Comparison of ENCODE assay signal across 21 cellular contexts in the genomic region with DNA sequence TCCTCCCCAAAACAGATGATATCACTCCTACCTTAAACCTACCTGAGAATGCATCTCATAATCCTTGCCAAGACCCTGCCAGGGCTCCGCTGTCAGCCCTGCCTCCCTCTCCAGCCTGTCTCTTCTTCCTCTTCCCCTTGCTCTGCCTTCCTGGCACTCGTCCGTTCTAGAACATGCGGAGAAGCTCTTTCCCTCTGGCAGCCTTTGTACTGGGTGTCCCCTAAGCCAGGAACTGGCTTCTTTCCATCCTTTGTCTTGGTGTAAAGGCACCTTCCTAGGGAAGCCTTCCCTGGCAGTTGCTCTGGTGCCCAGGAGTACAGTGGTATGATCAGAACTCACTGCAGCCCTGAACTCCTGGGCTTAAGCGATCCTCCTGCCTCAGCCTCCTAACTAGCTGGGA. TPM values are rescaled to one million over a fixed set of nuclear protein-coding genes. Genes with fewer than 3 reads are reported as not detected.
DNase-seq lines count a peak whose midpoint lies in the region; ATAC-seq, FAIRE-seq and TF ChIP-seq lines count a peak whose summit lies in the region.
"Had no signal": no experiment of that assay in that cellular context is flagged by ENCODE, and none has a peak within 500 bp of the region (broad histone marks: within the 10 kb centered on the region; RNA-seq: fewer than 3 reads in every experiment).

No MANE protein-coding gene starts in this region.

- no peak overlapping the region for H3K4me2 ChIP-seq in K562 (ENCODE audit: insufficient read depth, low read length)

- H3K9ac ChIP-seq in K562 (ENCODE audit: insufficient read depth in 1 of 2, low read depth in 2 of 2, low read length in 2 of 2) = no peak overlapping the region

- H3K36me3 ChIP-seq in K562 (ENCODE audit: control insufficient read depth, insufficient read depth, low read length) (no peaks in the 10 kb centered on the region), muscle layer of duodenum (ENCODE audit: control insufficient read depth in 1 of 2, insufficient read depth in 2 of 2, low read length in 2 of 2) (peaks cover 0 to 23% of the 10 kb centered on the region in 2 donors), suprapubic skin (peaks cover 30% of the 10 kb centered on the region)

- 0 out of 2 replicates have a peak, but pooled peaks cover 5% of the 10 kb centered on the region for H4K20me1 ChIP-seq in K562 (replicated peaks; ENCODE audit: control insufficient read depth, insufficient read depth, low read length)

- ATAC-seq in Right ventricle myocardium inferior (peak; percentile 16), right cardiac atrium (no peak), K562 (no peak)
- ATAC-seq: HepG2, Panc1 had no signal

- TF ChIP-seq POLR2A in K562 (conservative IDR thresholded peaks at IDR 0.05) (no peak), suprapubic skin (IDR thresholded peaks at IDR 0.05) (no peak)

- intact Hi-C loops in Right ventricle myocardium inferior (cut with DNase I) (loop anchor here (2.0 to 10.0 kb wide), 2 partner anchors 69 to 461 kb away; a partner anchor contains a TSS), right cardiac atrium (cut with DNase I) (loop anchor here in 3 of 4 donors (2.0 to 10.0 kb wide), 3 partner anchors 41 to 71 kb away; a partner anchor contains a TSS), K562 (cut with micrococcal nuclease) (loop anchor here (1.0 to 2.0 kb wide), 3 partner anchors 37 to 555 kb away; a partner anchor contains a TSS)

- CTCF ChIA-PET in K562 (lab: Yijun Ruan, JAX; ENCODE audit: low intra/inter-chr PET ratio) = interaction anchor here (0.6 to 3.2 kb wide), 7 partner anchors 41 to 1900 kb away, joined by 3 to 31 read pairs (median 5); a partner anchor contains a TSS

- H3K27me3 ChIP-seq in right cardiac atrium (ENCODE audit: control insufficient read depth, insufficient read depth) = no peaks in the 10 kb centered on the region
- H3K27me3 ChIP-seq in K562 (ENCODE audit: control insufficient read depth in 2 of 2, insufficient read depth in 2 of 2, low read length in 2 of 2) = no peaks in the 10 kb centered on the region
- no peaks in the 10 kb centered on the region for H3K27me3 ChIP-seq in muscle layer of duodenum (ENCODE audit: low read depth, low read length)
- no peaks in the 10 kb centered on the region for H3K27me3 ChIP-seq in suprapubic skin

- BruUV-seq in K562 (replicated peaks; lab: Mats Ljungman, UMichigan) = TSS peak; percentile 29

- no peak for DNase-seq in Right ventricle myocardium inferior (ENCODE audit: missing footprints)
- DNase-seq in right cardiac atrium = no peak
- no peak for DNase-seq in K562 (ENCODE audit: extremely low read depth in 1 of 4, low spot score in 3 of 4)
- no peak for DNase-seq in suprapubic skin (ENCODE audit: low spot score in 2 of 2)
- DNase-seq in T1000 (lab: John Stamatoyannopoulos, UW) = no peak
- DNase-seq in glomerular visceral epithelial cell (ENCODE audit: extremely low spot score) = no peak
- DNase-seq: GDM1, GOT3, HCEC 1CT, KBM-7, MM.1S, NCI-H1092, NCI-H1436 treated with DMSO at 0.1 percent for 48 hours, NCI-H2029, NCI-H2171, NCI-H524 treated with DMSO at 0.1 percent for 48 hours, NCI-H82 had no signal

- WGBS in right cardiac atrium = 81% methylated on average over 5 of the region's 5 CpGs
- 23% methylated on average over 5 of the region's 5 CpGs for WGBS in K562 (ENCODE audit: insufficient coverage, low coverage, missing lambda C conversion rate)
- WGBS in suprapubic skin = 80% methylated on average over 5 of the region's 5 CpGs

- FAIRE-seq in K562 (lab: Jason Lieb, UNC) = no peak

- H3K9me3 ChIP-seq in right cardiac atrium (ENCODE audit: control insufficient read depth, low read length) = no peaks in the 10 kb centered on the region
- no peaks in the 10 kb centered on the region for H3K9me3 ChIP-seq in K562 (replicated peaks; ENCODE audit: control insufficient read depth, insufficient read depth, low read depth, low read length)
- no peaks in the 10 kb centered on the region for H3K9me3 ChIP-seq in muscle layer of duodenum (ENCODE audit: control insufficient read depth in 1 of 2, low read length in 2 of 2)
- H3K9me3 ChIP-seq in suprapubic skin = no peaks in the 10 kb centered on the region

- in situ Hi-C loops in K562 (cut with MboI) = loop anchor here (5.0 to 10.0 kb wide), 2 partner anchors 71 to 553 kb away; a partner anchor contains a TSS

- no peak overlapping the region for H3K4me3 ChIP-seq in right cardiac atrium (ENCODE audit: low read length)
- H3K4me3 ChIP-seq in K562 = no peak overlapping the region
- H3K4me3 ChIP-seq in muscle layer of duodenum (ENCODE audit: low read depth in 1 of 2, low read length in 2 of 2) = no peak overlapping the region
- no peak overlapping the region for H3K4me3 ChIP-seq in suprapubic skin

- H3K9me1 ChIP-seq in K562 (ENCODE audit: control insufficient read depth, insufficient read depth, low read length) = no peaks in the 10 kb centered on the region

- TF ChIP-seq EP300 in K562 (IDR thresholded peaks at IDR 0.05; ENCODE audit: low read length) = no peak
- no peak for TF ChIP-seq EP300 in suprapubic skin (IDR thresholded peaks at IDR 0.05)

- peaks cover 11% of the 10 kb centered on the region for H3K4me1 ChIP-seq in right cardiac atrium (ENCODE audit: control insufficient read depth, insufficient read depth, low read length)
- peaks cover 5 to 25% of the 10 kb centered on the region in 2 experiments; a peak in 4 of 5 replicates for H3K4me1 ChIP-seq in K562 (replicated peaks in 1 of 2; ENCODE audit: control insufficient read depth in 2 of 2, insufficient read depth in 2 of 2, low read length in 2 of 2)
- peaks cover 0 to 16% of the 10 kb centered on the region in 2 donors for H3K4me1 ChIP-seq in muscle layer of duodenum (ENCODE audit: control insufficient read depth in 1 of 2, insufficient read depth in 2 of 2, low read length in 2 of 2)
- H3K4me1 ChIP-seq in suprapubic skin = peaks cover 82% of the 10 kb centered on the region

- no peaks in the 10 kb centered on the region for H3K79me2 ChIP-seq in K562 (ENCODE audit: control insufficient read depth, insufficient read depth, low read length)

- POLR2A ChIA-PET in K562 (lab: Yijun Ruan, JAX) = no interaction called here

- H3K27ac ChIP-seq in right cardiac atrium (ENCODE audit: low read length) (no peak overlapping the region), K562 (ENCODE audit: extremely low read depth, low read depth, low read length) (no peak overlapping the region), muscle layer of duodenum (ENCODE audit: low read length) (peak overlapping the region; percentile 72), suprapubic skin (peak overlapping the region; percentile 71)
- H3K27ac ChIP-seq: HL-60 had no signal

- no peak for TF ChIP-seq CTCF in K562 (IDR thresholded peaks at IDR 0.05 in 2 of 3, conservative IDR thresholded peaks at IDR 0.05 in 1 of 3; ENCODE audit: insufficient read depth in 2 of 3, low read depth in 1 of 3, low read length in 3 of 3)
- no peak for TF ChIP-seq CTCF in suprapubic skin (IDR thresholded peaks at IDR 0.05)

- H2AFZ ChIP-seq in K562 (ENCODE audit: low read depth, low read length) = no peak overlapping the region

- TF ChIP-seq RAD21 in K562 (CRISPR knock-in tag; conservative IDR thresholded peaks at IDR 0.05 in 1 of 2, IDR thresholded peaks at IDR 0.05 in 1 of 2) = no peak

RNA-seq across cellular contexts. Expression of a gene that starts 36.1 kb away (rescaled TPM):
- total RNA-seq in Right ventricle myocardium inferior = 50.6 TPM
- total RNA-seq in right cardiac atrium = 10 to 100 TPM; 39.0 to 71.8 (median 53.2) TPM
- 31.9 TPM for polyA plus RNA-seq in right cardiac atrium
- 6.8 and 10.7 TPM in 2 replicates for total RNA-seq in K562 (2011; cell fraction: chromatin; rRNA removed; ENCODE audit: low replicate concordance)
- total RNA-seq in K562 (2011; cell fraction: nucleolus; rRNA removed) = 8.0 and 8.3 TPM in 2 replicates
- 7.6 and 7.8 TPM in 2 replicates for total RNA-seq in K562 (2011; cell fraction: nucleoplasm; rRNA removed)
- 27.6 and 30.0 TPM in 2 replicates for total RNA-seq in K562 (2014; rRNA removed)
- total RNA-seq in K562 (2014; rRNA removed; fragmentation: Illumina TruSeq; extraction: Trizol) = 6.9 and 11.5 TPM in 2 replicates
- total RNA-seq in K562 (2015; rRNA removed; fragmentation: Illumina TruSeq; extraction: Trizol) = 12.3 and 14.7 TPM in 2 replicates
- 26.3 and 27.1 TPM in 2 replicates for total RNA-seq in K562 (2021)
- polyA plus RNA-seq in K562 (2011; rRNA removed) = 29.2 and 37.0 TPM in 2 replicates
- 30.0 and 36.2 TPM in 2 replicates for polyA plus RNA-seq in K562 (2011; cell fraction: cytosol; rRNA removed)
- polyA plus RNA-seq in K562 (2011; cell fraction: nucleus; rRNA removed) = 12.6 and 16.6 TPM in 2 replicates
- 24.1 and 49.0 TPM in 2 replicates for polyA plus RNA-seq in K562 (2012)
- polyA plus RNA-seq in K562 (2014; fragmentation: Illumina TruSeq; extraction: Trizol) = 10.1 and 10.2 TPM in 2 replicates
- polyA plus RNA-seq in K562 (2014; fragmentation: Nextera tagmentation; extraction: Ambion mirVana) = under 1 TPM; 0.65 to 0.78 TPM
- 17.5 and 28.5 TPM in 2 replicates for polyA plus RNA-seq in K562 (2014; rRNA removed)
- polyA minus RNA-seq in K562 (2011; rRNA and poly(A)+ RNA removed) = 13.0 and 17.0 TPM in 2 replicates
- 20.5 and 28.2 TPM in 2 replicates for polyA minus RNA-seq in K562 (2011; cell fraction: cytosol; rRNA and poly(A)+ RNA removed)
- polyA minus RNA-seq in K562 (2011; cell fraction: nucleus; rRNA and poly(A)+ RNA removed) = 2.0 and 3.0 TPM in 2 replicates
- total RNA-seq in suprapubic skin = 100 to 1,000 TPM; 197 to 538 (median 406) TPM

RNA-seq across cellular contexts. Expression of a gene that starts 50.2 kb away (rescaled TPM):
- total RNA-seq in Right ventricle myocardium inferior = 52.3 TPM
- total RNA-seq in right cardiac atrium = 10 to 100 TPM; 67.1 to 72.1 (median 70.0) TPM
- 51.4 TPM for polyA plus RNA-seq in right cardiac atrium
- 28.6 and 38.8 TPM in 2 replicates for total RNA-seq in K562 (2011; cell fraction: chromatin; rRNA removed; ENCODE audit: low replicate concordance)
- total RNA-seq in K562 (2011; cell fraction: nucleolus; rRNA removed) = 33.0 and 36.4 TPM in 2 replicates
- 31.8 and 34.3 TPM in 2 replicates for total RNA-seq in K562 (2011; cell fraction: nucleoplasm; rRNA removed)
- 13.9 and 19.7 TPM in 2 replicates for total RNA-seq in K562 (2014; rRNA removed)
- 8.6 and 10.0 TPM in 2 replicates for total RNA-seq in K562 (2014; rRNA removed; fragmentation: Illumina TruSeq; extraction: Trizol)
- total RNA-seq in K562 (2015; rRNA removed; fragmentation: Illumina TruSeq; extraction: Trizol) = 13.3 and 13.5 TPM in 2 replicates
- 32.5 TPM in 2 replicates for total RNA-seq in K562 (2021)
- 3.7 and 6.1 TPM in 2 replicates for polyA plus RNA-seq in K562 (2011; rRNA removed)
- 4.9 and 6.7 TPM in 2 replicates for polyA plus RNA-seq in K562 (2011; cell fraction: cytosol; rRNA removed)
- 8.9 and 10.5 TPM in 2 replicates for polyA plus RNA-seq in K562 (2011; cell fraction: nucleus; rRNA removed)
- 28.2 and 42.9 TPM in 2 replicates for polyA plus RNA-seq in K562 (2012)
- polyA plus RNA-seq in K562 (2014; fragmentation: Illumina TruSeq; extraction: Trizol) = 23.9 and 26.8 TPM in 2 replicates
- 1 to 10 TPM; 1.1 to 1.6 TPM for polyA plus RNA-seq in K562 (2014; fragmentation: Nextera tagmentation; extraction: Ambion mirVana)
- polyA plus RNA-seq in K562 (2014; rRNA removed) = 12.5 and 13.8 TPM in 2 replicates
- polyA minus RNA-seq in K562 (2011; rRNA and poly(A)+ RNA removed) = 5.4 and 5.5 TPM in 2 replicates
- polyA minus RNA-seq in K562 (2011; cell fraction: cytosol; rRNA and poly(A)+ RNA removed) = 11.1 and 17.9 TPM in 2 replicates
- polyA minus RNA-seq in K562 (2011; cell fraction: nucleus; rRNA and poly(A)+ RNA removed) = 2.8 and 4.9 TPM in 2 replicates
- 100 to 1,000 TPM; 118 to 202 (median 165) TPM for total RNA-seq in suprapubic skin

Comparison
In these comparisons a context has a peak if more than half of its experiments do, and no peak if none do; other contexts are left out.
1. H3K27ac ChIP-seq: peak in muscle layer of duodenum (single experiment) and suprapubic skin (single experiment); none in right cardiac atrium (single experiment) and K562 (single experiment).